Comparison of ENCODE assay signal across 9 cellular contexts in the genomic region with DNA sequence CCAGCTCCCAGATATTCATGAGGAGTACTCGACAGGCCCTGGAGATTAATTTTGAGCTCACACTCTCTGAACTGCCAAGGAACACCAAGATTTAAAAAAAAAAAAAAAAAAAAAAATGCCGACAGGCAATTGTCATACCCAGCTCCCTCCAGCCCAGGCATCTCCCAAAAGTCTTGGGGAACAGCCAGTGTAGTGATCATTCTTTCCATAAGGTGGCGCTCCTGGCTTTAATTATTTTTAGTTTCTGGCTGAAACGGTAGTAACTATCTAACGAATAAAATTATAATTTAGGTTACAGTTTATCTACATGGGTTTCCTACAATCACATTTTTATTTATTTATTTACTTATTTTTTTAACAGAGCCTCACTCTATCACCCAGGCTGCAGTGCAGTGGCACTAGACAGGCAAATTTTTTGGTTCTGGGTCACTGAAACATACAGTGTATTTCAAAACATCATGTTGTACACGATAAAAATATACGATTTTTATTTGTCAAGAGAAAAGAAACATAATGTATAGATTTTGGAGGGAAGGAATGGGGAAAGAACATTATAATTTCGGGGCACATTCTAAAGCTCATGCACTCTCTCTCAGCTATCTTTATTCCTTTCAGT.
DNase-seq lines count a peak whose midpoint lies in the region; ATAC-seq, FAIRE-seq and TF ChIP-seq lines count a peak whose summit lies in the region.
"Had no signal": no experiment of that assay in that cellular context is flagged by ENCODE, and none has a peak within 500 bp of the region (broad histone marks: within the 10 kb centered on the region; RNA-seq: fewer than 3 reads in every experiment).

No MANE protein-coding gene starts in this region.

- H3K9me3 ChIP-seq in sigmoid colon: no peaks in the 10 kb centered on the region

- H3K36me3 ChIP-seq in sigmoid colon: peaks cover 0 to 11% (median 4%) of the 10 kb centered on the region in 4 donors

- 22 to 28% methylated on average over 8 of the region's 8 CpGs for WGBS in sigmoid colon, 2 donors

- H3K27me3 Mint-ChIP-seq in activated naive CD8-positive, alpha-beta T cell treated with anti-CD3 and anti-CD28 coated beads for 36 hours: peaks cover 20% of the 10 kb centered on the region

- H3K4me1 Mint-ChIP-seq in activated naive CD8-positive, alpha-beta T cell treated with anti-CD3 and anti-CD28 coated beads for 36 hours: peaks cover 8% of the 10 kb centered on the region

- no peak overlapping the region for H3K27ac Mint-ChIP-seq in activated naive CD8-positive, alpha-beta T cell treated with anti-CD3 and anti-CD28 coated beads for 36 hours
- H3K27ac Mint-ChIP-seq: memory B cell had no signal

- TF ChIP-seq EP300 in sigmoid colon (IDR thresholded peaks at IDR 0.05): no peak

- TF ChIP-seq POLR2A in sigmoid colon (IDR thresholded peaks at IDR 0.05): no peak

- no peak overlapping the region for H3K27ac ChIP-seq in sigmoid colon

- peak; percentile 74 to 84 (median 80) for TF ChIP-seq CTCF in sigmoid colon (IDR thresholded peaks at IDR 0.05)

- no peaks in the 10 kb centered on the region for H3K9me3 Mint-ChIP-seq in activated naive CD8-positive, alpha-beta T cell treated with anti-CD3 and anti-CD28 coated beads for 36 hours
- H3K9me3 Mint-ChIP-seq: memory B cell had no signal

- H3K4me3 Mint-ChIP-seq in activated naive CD8-positive, alpha-beta T cell treated with anti-CD3 and anti-CD28 coated beads for 36 hours: no peak overlapping the region
- H3K4me3 Mint-ChIP-seq: memory B cell had no signal

- H3K36me3 Mint-ChIP-seq in activated naive CD8-positive, alpha-beta T cell treated with anti-CD3 and anti-CD28 coated beads for 36 hours: no peaks in the 10 kb centered on the region
- H3K36me3 Mint-ChIP-seq: memory B cell had no signal

- no peaks in the 10 kb centered on the region for H3K27me3 ChIP-seq in sigmoid colon

- ATAC-seq in left cardiac atrium: peak; percentile 14 to 21
- ATAC-seq in HG03097 (IDR thresholded peaks at IDR 0.05; ENCODE audit: low FRiP score, unreplicated experiment): no peak

- DNase-seq in 8988T (peak; percentile 29), NCI-H1105 treated with DMSO at 0.1 percent for 48 hours (lab: John Stamatoyannopoulos, UW) (peak; percentile 35), left cardiac atrium (peak; percentile 45), sigmoid colon (peak; percentile 79), activated gamma-delta T cell treated with Interleukin-2 at 50 U/mL for 16 hours (no peak)
- DNase-seq in activated naive CD8-positive, alpha-beta T cell treated with anti-CD3 and anti-CD28 coated beads for 36 hours: peak; percentile 8

- no peak overlapping the region for H3K4me3 ChIP-seq in sigmoid colon

- peak; percentile 93 for FAIRE-seq in G401.6 (lab: Jason Lieb, UNC)

- intact Hi-C loops in left cardiac atrium (cut with DNase I): loop anchor here (5.0 to 10.0 kb wide), 6 partner anchors 144 to 882 kb away; a partner anchor contains a TSS
- intact Hi-C loops in sigmoid colon (cut with DNase I): loop anchor here (5.0 to 10.0 kb wide), 4 partner anchors 214 to 1202 kb away; no protein-coding TSS in a partner anchor

- H3K4me1 ChIP-seq in sigmoid colon: peaks cover 0 to 21% (median 9%) of the 10 kb centered on the region in 4 donors
